Comparison of ENCODE assay signal across 1 cellular context in the genomic region with DNA sequence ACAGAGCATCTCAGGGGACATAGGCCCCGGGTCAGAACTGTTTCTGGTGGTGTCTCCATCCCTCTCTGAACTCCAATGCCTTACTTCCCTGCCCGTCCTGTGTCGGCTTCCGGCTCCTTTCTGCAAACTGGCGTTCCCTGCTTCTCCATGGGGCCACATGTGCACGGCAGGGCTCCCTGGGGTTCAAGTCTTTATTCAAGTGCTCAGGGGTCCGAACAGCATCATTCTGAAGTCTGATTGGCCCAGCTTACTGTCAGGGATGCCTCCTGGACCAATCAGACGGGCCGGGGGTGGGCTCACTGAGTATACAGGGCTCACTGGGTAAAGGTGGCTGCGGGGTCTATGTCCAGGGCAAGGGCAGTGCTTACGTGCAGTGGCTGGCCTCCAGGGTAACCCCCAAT.
TF ChIP-seq lines count a peak whose summit lies in the region.

No MANE protein-coding gene starts in this region.

TF ChIP-seq in HepG2, 621 proteins besides CTCF, POLR2A, EP300 and RAD21 (continued from another document):
- TF ChIP-seq PAX8 (CRISPR knock-in tag; IDR thresholded peaks at IDR 0.05; ENCODE audit: borderline replicate concordance) (no peak), NFYC (CRISPR knock-in tag; IDR thresholded peaks at IDR 0.05) (peak; percentile 77), ATM (IDR thresholded peaks at IDR 0.05; ENCODE audit: borderline replicate concordance) (no peak), SP2 (CRISPR knock-in tag; IDR thresholded peaks at IDR 0.05) (peak; percentile 70), KDM1A (CRISPR knock-in tag; IDR thresholded peaks at IDR 0.05) (no peak), MIER2 (CRISPR knock-in tag; IDR thresholded peaks at IDR 0.05) (no peak), ZNF446 (CRISPR knock-in tag; IDR thresholded peaks at IDR 0.05) (no peak)
- TF ChIP-seq, protein P1, sequence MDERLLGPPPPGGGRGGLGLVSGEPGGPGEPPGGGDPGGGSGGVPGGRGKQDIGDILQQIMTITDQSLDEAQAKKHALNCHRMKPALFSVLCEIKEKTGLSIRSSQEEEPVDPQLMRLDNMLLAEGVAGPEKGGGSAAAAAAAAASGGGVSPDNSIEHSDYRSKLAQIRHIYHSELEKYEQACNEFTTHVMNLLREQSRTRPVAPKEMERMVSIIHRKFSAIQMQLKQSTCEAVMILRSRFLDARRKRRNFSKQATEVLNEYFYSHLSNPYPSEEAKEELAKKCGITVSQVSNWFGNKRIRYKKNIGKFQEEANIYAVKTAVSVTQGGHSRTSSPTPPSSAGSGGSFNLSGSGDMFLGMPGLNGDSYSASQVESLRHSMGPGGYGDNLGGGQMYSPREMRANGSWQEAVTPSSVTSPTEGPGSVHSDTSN (CRISPR knock-in tag; IDR thresholded peaks at IDR 0.05): peak; percentile 73
- TF ChIP-seq, protein P2, sequence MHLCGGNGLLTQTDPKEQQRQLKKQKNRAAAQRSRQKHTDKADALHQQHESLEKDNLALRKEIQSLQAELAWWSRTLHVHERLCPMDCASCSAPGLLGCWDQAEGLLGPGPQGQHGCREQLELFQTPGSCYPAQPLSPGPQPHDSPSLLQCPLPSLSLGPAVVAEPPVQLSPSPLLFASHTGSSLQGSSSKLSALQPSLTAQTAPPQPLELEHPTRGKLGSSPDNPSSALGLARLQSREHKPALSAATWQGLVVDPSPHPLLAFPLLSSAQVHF (CRISPR knock-in tag; IDR thresholded peaks at IDR 0.05): no peak
